Comparison of ENCODE assay signal across 24 cellular contexts in the genomic region with DNA sequence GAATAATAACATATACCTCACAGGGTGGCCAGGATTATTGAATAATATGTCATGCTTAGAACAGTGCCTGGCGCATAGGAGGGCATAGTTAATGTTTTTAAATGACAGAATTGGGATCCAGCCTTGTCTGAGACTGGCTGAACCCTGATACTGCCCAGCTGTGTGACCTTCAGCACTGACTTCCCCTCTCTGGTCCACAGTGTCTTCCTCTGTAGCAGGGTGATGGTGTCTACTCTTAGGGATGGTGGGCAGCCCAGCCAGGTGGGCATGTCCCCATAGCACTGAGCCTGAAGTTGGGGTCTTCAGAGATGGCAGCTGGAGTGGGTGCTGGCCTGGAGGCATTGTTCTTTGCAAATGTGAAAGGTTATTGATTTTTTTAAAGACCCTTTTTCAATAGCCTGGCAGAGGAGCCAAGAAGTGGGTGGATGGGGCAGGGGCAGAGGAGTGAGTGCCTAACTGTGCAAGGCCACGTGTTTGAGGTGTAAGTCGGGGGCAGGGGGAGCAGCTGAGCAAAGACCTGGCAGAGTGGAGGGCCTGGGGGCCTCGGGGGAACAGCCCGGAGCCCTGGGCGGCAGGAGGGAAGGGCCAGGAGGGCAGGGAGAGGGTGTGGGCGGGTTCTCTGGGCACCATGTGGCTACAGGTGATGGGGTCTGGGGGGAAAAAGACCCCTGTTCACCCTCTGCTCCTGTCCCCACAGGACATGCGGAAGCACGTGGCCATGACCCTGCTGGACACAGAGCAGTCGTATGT. TPM values are rescaled to one million over a fixed set of nuclear protein-coding genes. Genes with fewer than 3 reads are reported as not detected.
DNase-seq lines count a peak whose midpoint lies in the region; TF ChIP-seq lines count a peak whose summit lies in the region.
"Had no signal": no experiment of that assay in that cellular context is flagged by ENCODE, and none has a peak within 500 bp of the region (broad histone marks: within the 10 kb centered on the region; RNA-seq: fewer than 3 reads in every experiment).

No MANE protein-coding gene starts in this region.

- no TSS peak for BruUV-seq in MCF 10A (replicated peaks; lab: Mats Ljungman, UMichigan)

- H3F3A ChIP-seq in neural progenitor cell (ENCODE audit: low read depth): peaks cover 4% of the 10 kb centered on the region

- peak overlapping the region; percentile 37 for H3K27ac Mint-ChIP-seq in MCF 10A (ENCODE audit: low read depth, unreplicated experiment)
- peak overlapping the region in 4 of 5 experiments; percentile 23 to 85 (median 62) for H3K27ac Mint-ChIP-seq in brain
- peak overlapping the region; percentile 40 for H3K27ac Mint-ChIP-seq in neural progenitor cell

- H2AFZ ChIP-seq in neural progenitor cell (replicated peaks): no peak overlapping the region

- peak overlapping the region in 1 of 2 donors; percentile 19 for H3K27ac ChIP-seq in breast epithelium
- H3K27ac ChIP-seq in neural progenitor cell: no peak overlapping the region
- H3K27ac ChIP-seq: 22Rv1, SJCRH30 had no signal

- DNase-seq in MCF 10A (ENCODE audit: unreplicated experiment) (no peak), breast epithelium (ENCODE audit: low spot score in 2 of 2) (no peak), neural progenitor cell (ENCODE audit: low spot score) (no peak), nucleus accumbens (lab: John Stamatoyannopoulos, UW) (no peak), hippocampal formation (lab: John Stamatoyannopoulos, UW) (no peak), NCI-H1436 treated with DMSO at 0.1 percent for 48 hours (lab: John Stamatoyannopoulos, UW) (no peak)
- DNase-seq: ACHN; BE2C; CD8-positive, alpha-beta memory T cell; DMS 273 treated with DMSO at 0.1 percent for 48 hours; DMS79 treated with DMSO at 0.1 percent for 48 hours; GF-D8; Karpas-422; NCI-H1105; NCI-H2029; NCI-H446; NCI-H526; NCI-H82; NK-92 treated with Interleukin-12 subunit alpha and Interleukin-12 subunit beta, amount 100 ng/mL, for 24 hours; PC-3; SJCRH30 had no signal

- intact Hi-C loops in MCF 10A (cut with micrococcal nuclease) (no loop called here), breast epithelium (cut with DNase I; ENCODE audit: low total_unique reads) (no loop called here)

- peaks cover 16% of the 10 kb centered on the region for H3K79me2 ChIP-seq in neural progenitor cell (ENCODE audit: low read depth)

- no peak for TF ChIP-seq CTCF in MCF 10A (IDR thresholded peaks at IDR 0.05; ENCODE audit: unreplicated experiment)
- no peak for TF ChIP-seq CTCF in breast epithelium (IDR thresholded peaks at IDR 0.05)
- no peak for TF ChIP-seq CTCF in brain (conservative IDR thresholded peaks at IDR 0.05)
- TF ChIP-seq CTCF in neural progenitor cell (IDR thresholded peaks at IDR 0.05): no peak

- H3K9me3 Mint-ChIP-seq in MCF 10A (ENCODE audit: unreplicated experiment) (no peaks in the 10 kb centered on the region), brain (no peaks in the 10 kb centered on the region), neural progenitor cell (no peaks in the 10 kb centered on the region)
- H3K9me3 Mint-ChIP-seq: CD8-positive, alpha-beta memory T cell had no signal

- no peaks in the 10 kb centered on the region for H3K27me3 ChIP-seq in breast epithelium
- peaks cover 24% of the 10 kb centered on the region for H3K27me3 ChIP-seq in neural progenitor cell
- H3K27me3 ChIP-seq: BE2C, SJCRH30 had no signal

- no peak overlapping the region for H3K4me2 ChIP-seq in neural progenitor cell

- no peak overlapping the region for H3K4me3 ChIP-seq in breast epithelium
- H3K4me3 ChIP-seq in neural progenitor cell: no peak overlapping the region
- H3K4me3 ChIP-seq: SJCRH30 had no signal

- H3K4me1 ChIP-seq in breast epithelium: peaks cover 5 to 20% of the 10 kb centered on the region in 2 donors
- peaks cover 10% of the 10 kb centered on the region for H3K4me1 ChIP-seq in neural progenitor cell

- H3K9me3 ChIP-seq in breast epithelium (no peaks in the 10 kb centered on the region), neural progenitor cell (ENCODE audit: low read depth) (no peaks in the 10 kb centered on the region)
- H3K9me3 ChIP-seq: BE2C, SJCRH30 had no signal

- TF ChIP-seq POLR2A in breast epithelium (IDR thresholded peaks at IDR 0.05): no peak

- CTCF ChIA-PET in MCF 10A (lab: Yijun Ruan, JAX): interaction anchor here (6.2 kb wide), 1 partner anchor 11 kb away, joined by 58 read pairs; no protein-coding TSS in a partner anchor

- H3K27me3 Mint-ChIP-seq in MCF 10A (ENCODE audit: insufficient read depth, unreplicated experiment) (no peaks in the 10 kb centered on the region), brain (no peaks in the 10 kb centered on the region), neural progenitor cell (ENCODE audit: insufficient read depth, low read depth) (peaks cover 20% of the 10 kb centered on the region)

- POLR2A ChIA-PET in MCF 10A (lab: Yijun Ruan, JAX): interaction anchor here (0.6 kb wide), 1 partner anchor 313 kb away, joined by 4 read pairs; no protein-coding TSS in a partner anchor

- H3K36me3 Mint-ChIP-seq in MCF 10A (ENCODE audit: insufficient read depth, unreplicated experiment) (peaks cover 18% of the 10 kb centered on the region), brain (no peaks in the 10 kb centered on the region), neural progenitor cell (peaks cover 12% of the 10 kb centered on the region)
- H3K36me3 Mint-ChIP-seq: CD14-positive monocyte; CD8-positive, alpha-beta memory T cell had no signal

- H3K4me3 Mint-ChIP-seq in MCF 10A (ENCODE audit: unreplicated experiment) (no peak overlapping the region), brain (no peak overlapping the region), neural progenitor cell (no peak overlapping the region)
- H3K4me3 Mint-ChIP-seq: CD14-positive monocyte; CD8-positive, alpha-beta memory T cell had no signal

- H4K20me1 ChIP-seq in neural progenitor cell (ENCODE audit: low read depth): peaks cover 93% of the 10 kb centered on the region

- no peaks in the 10 kb centered on the region for H3K36me3 ChIP-seq in breast epithelium
- H3K36me3 ChIP-seq in neural progenitor cell: no peaks in the 10 kb centered on the region
- H3K36me3 ChIP-seq: BE2C, SJCRH30 had no signal

- H3K4me1 Mint-ChIP-seq in MCF 10A (ENCODE audit: insufficient read depth, unreplicated experiment) (no peaks in the 10 kb centered on the region), brain (peaks cover 59% of the 10 kb centered on the region), neural progenitor cell (peaks cover 51% of the 10 kb centered on the region)

- H3K9ac ChIP-seq in neural progenitor cell: no peak overlapping the region

RNA-seq across cellular contexts. Expression of gene RELT, which starts 29.8 kb away (rescaled TPM):
- 5.8 and 8.4 TPM in 2 replicates for total RNA-seq in MCF 10A (2022)
- 1 to 10 TPM; 2.2 to 3.7 (median 2.3) TPM for total RNA-seq in breast epithelium
- 8.3 TPM for polyA plus RNA-seq in brain (ENCODE audit: insufficient read depth, low read depth, low replicate concordance)
- 5.4 and 15.0 TPM in 2 replicates for total RNA-seq in neural progenitor cell (ENCODE audit: low replicate concordance)

RNA-seq across cellular contexts. Expression of gene ARHGEF17, which starts 38.3 kb away (rescaled TPM):
- total RNA-seq in MCF 10A (2022) (27.6 and 29.3 TPM in 2 replicates), breast epithelium (10 to 100 TPM; 28.8 to 54.7 (median 38.2) TPM), neural progenitor cell (ENCODE audit: low replicate concordance) (19.9 and 41.8 TPM in 2 replicates)
- polyA plus RNA-seq in brain (ENCODE audit: insufficient read depth, low read depth, low replicate concordance): 21.9 TPM
- total RNA-seq: CD8-positive, alpha-beta memory T cell had no signal
- polyA plus RNA-seq: CD8-positive, alpha-beta memory T cell had no signal
